Comparison of ENCODE assay signal across 11 cellular contexts in the genomic region with DNA sequence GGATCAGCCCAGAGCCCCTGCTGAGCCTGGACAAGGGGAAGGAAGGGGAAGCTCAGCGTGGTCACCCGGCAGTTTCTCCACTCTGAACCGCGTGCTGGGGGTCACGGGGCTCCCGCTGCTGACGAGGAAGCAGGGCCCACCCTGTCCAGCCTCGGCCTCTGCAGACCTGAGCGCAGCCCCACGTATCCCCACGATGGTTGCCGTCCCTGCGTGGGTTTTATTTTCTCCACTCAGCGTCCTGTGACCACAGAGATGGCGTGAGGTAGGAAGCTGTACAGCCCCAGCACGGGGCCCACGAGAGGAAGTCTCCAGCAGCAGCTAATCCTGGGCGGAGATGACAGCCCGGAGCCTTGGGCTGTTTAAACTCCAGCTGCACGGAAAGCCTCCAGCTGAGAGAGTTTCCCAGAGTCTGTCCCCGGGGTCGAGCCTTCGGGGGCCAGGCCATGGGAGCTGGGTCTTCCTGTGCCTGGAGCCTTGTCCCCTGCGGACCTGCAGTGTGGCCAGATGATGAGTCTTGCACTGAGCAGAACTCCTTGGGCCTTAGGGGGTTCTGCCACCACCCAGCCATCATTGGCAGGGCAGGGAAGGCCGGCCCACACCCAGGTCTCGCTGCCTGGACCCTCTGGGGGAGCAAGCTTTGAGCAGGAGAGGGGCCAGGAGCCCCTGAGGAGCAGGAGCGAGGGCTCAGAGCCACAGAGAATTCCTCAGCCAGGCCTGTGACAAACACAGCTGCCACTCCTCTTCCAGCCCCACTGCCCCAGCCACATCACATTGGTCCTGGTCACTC.
DNase-seq lines count a peak whose midpoint lies in the region; ATAC-seq, FAIRE-seq and TF ChIP-seq lines count a peak whose summit lies in the region.
"Had no signal": no experiment of that assay in that cellular context is flagged by ENCODE, and none has a peak within 500 bp of the region (broad histone marks: within the 10 kb centered on the region; RNA-seq: fewer than 3 reads in every experiment).

No MANE protein-coding gene starts in this region.

- TF ChIP-seq POLR2A in HepG2 (IDR thresholded peaks at IDR 0.05; ENCODE audit: insufficient read depth in 1 of 2, low read depth in 2 of 2, low read length in 2 of 2) (no peak), esophagus squamous epithelium (IDR thresholded peaks at IDR 0.05) (no peak)

- H3K9me3 ChIP-seq in liver (ENCODE audit: control insufficient read depth in 4 of 4, low read length in 3 of 4) (no peaks in the 10 kb centered on the region), HepG2 (ENCODE audit: low read length) (no peaks in the 10 kb centered on the region), esophagus squamous epithelium (no peaks in the 10 kb centered on the region), muscle layer of duodenum (ENCODE audit: control insufficient read depth in 1 of 2, low read length in 2 of 2) (no peaks in the 10 kb centered on the region)

- peaks cover 25% of the 10 kb centered on the region for H3K27me3 Mint-ChIP-seq in type B pancreatic cell

- FAIRE-seq in HepG2 (lab: Jason Lieb, UNC), result no peak

- WGBS in liver, result 67% methylated on average over 27 of the region's 27 CpGs
- WGBS in HepG2 (ENCODE audit: low lambda C conversion rate), result 46% methylated on average over 12 of the region's 27 CpGs
- 63% methylated on average over 2 of the region's 27 CpGs; no CpG with 5 or more reads in 1 of the 2 donors for WGBS in esophagus squamous epithelium, 2 donors

- H3K36me3 Mint-ChIP-seq in type B pancreatic cell, result no peaks in the 10 kb centered on the region

- in situ Hi-C loops in HepG2 (cut with HindIII; ENCODE audit: extremely low pct_ligation_motif_present, low pct_unique_long_range_greater_than_20kb), result no loop called here

- H3K4me3 ChIP-seq in liver (ENCODE audit: low read depth in 1 of 3, low read length in 3 of 3), result no peak overlapping the region
- H3K4me3 ChIP-seq in HepG2 (replicated peaks in 1 of 3; ENCODE audit: insufficient read depth in 1 of 3, low read depth in 2 of 3, low read length in 3 of 3), result no peak overlapping the region
- no peak overlapping the region for H3K4me3 ChIP-seq in esophagus squamous epithelium
- no peak overlapping the region for H3K4me3 ChIP-seq in muscle layer of duodenum (ENCODE audit: low read depth in 1 of 2, low read length in 2 of 2)
- H3K4me3 ChIP-seq: MG63 had no signal

- H3K36me3 ChIP-seq in liver (ENCODE audit: control insufficient read depth in 4 of 4, insufficient read depth in 3 of 4, low read depth in 1 of 4, low read length in 3 of 4) (no peaks in the 10 kb centered on the region), HepG2 (replicated peaks in 1 of 2; ENCODE audit: control insufficient read depth in 1 of 2, insufficient read depth in 2 of 2, low read length in 2 of 2) (no peaks in the 10 kb centered on the region), esophagus squamous epithelium (no peaks in the 10 kb centered on the region), muscle layer of duodenum (ENCODE audit: control insufficient read depth in 1 of 2, insufficient read depth in 2 of 2, low read length in 2 of 2) (no peaks in the 10 kb centered on the region)
- H3K36me3 ChIP-seq: MG63 had no signal

- BruUV-seq in HepG2 (replicated peaks; lab: Mats Ljungman, UMichigan), result no TSS peak

- TF ChIP-seq RAD21 in liver (IDR thresholded peaks at IDR 0.05), result no peak
- TF ChIP-seq RAD21 in HepG2 (CRISPR knock-in tag; IDR thresholded peaks at IDR 0.05), result no peak

- H3K9me3 Mint-ChIP-seq in type B pancreatic cell, result peaks cover 2% of the 10 kb centered on the region

- H3K4me3 Mint-ChIP-seq in type B pancreatic cell, result no peak overlapping the region

- intact Hi-C loops in HepG2 (cut with micrococcal nuclease; ENCODE audit: unreplicated experiment), result loop anchor here (2.0 kb wide), 1 partner anchor 23 kb away; no protein-coding TSS in a partner anchor
- intact Hi-C loops in esophagus squamous epithelium (cut with DNase I), result no loop called here

- ATAC-seq in HepG2 (no peak; the same call in 2 of the 3 replicates), GM18520 (IDR thresholded peaks at IDR 0.05; ENCODE audit: unreplicated experiment) (no peak)

- H3K27ac Mint-ChIP-seq in type B pancreatic cell, result no peak overlapping the region

- H3K4me1 Mint-ChIP-seq in type B pancreatic cell (ENCODE audit: unreplicated experiment), result peaks cover 9% of the 10 kb centered on the region

- TF ChIP-seq EP300 in HepG2 (IDR thresholded peaks at IDR 0.05; ENCODE audit: low read depth in 2 of 2, low read length in 2 of 2) (no peak), HepG2 (CRISPR knock-in tag; IDR thresholded peaks at IDR 0.05; ENCODE audit: borderline replicate concordance) (no peak)

- H3K27me3 ChIP-seq in liver (ENCODE audit: control insufficient read depth in 4 of 4, insufficient read depth in 4 of 4, low read length in 3 of 4) (no peaks in the 10 kb centered on the region), HepG2 (ENCODE audit: control insufficient read depth in 1 of 2, insufficient read depth in 2 of 2, low read length in 2 of 2) (peaks cover 2 to 48% of the 10 kb centered on the region in 2 experiments; a peak in 4 of 5 replicates), esophagus squamous epithelium (peaks cover 0 to 59% (median 0%) of the 10 kb centered on the region in 4 donors), muscle layer of duodenum (ENCODE audit: low read depth, low read length) (no peaks in the 10 kb centered on the region)
- H3K27me3 ChIP-seq: MG63 had no signal

- no peak overlapping the region for H3K4me2 ChIP-seq in HepG2 (ENCODE audit: low read depth, low read length)

- no peak overlapping the region for H3K9ac ChIP-seq in liver (ENCODE audit: low read depth in 1 of 2, low read length in 2 of 2)
- no peak overlapping the region for H3K9ac ChIP-seq in HepG2 (ENCODE audit: insufficient read depth, low read depth, low read length)

- no peaks in the 10 kb centered on the region for H3K79me2 ChIP-seq in HepG2 (ENCODE audit: insufficient read depth, low read length)

- H3K4me1 ChIP-seq in liver (ENCODE audit: control insufficient read depth in 4 of 4, insufficient read depth in 4 of 4, low read length in 3 of 4) (peaks cover 0 to 18% (median 6%) of the 10 kb centered on the region in 4 donors), HepG2 (ENCODE audit: insufficient read depth, low read length) (peaks cover 10% of the 10 kb centered on the region), esophagus squamous epithelium (peaks cover 0 to 34% (median 22%) of the 10 kb centered on the region in 3 donors), muscle layer of duodenum (ENCODE audit: control insufficient read depth in 1 of 2, insufficient read depth in 2 of 2, low read length in 2 of 2) (peaks cover 0 to 4% of the 10 kb centered on the region in 2 donors)

- no peak overlapping the region for H2AFZ ChIP-seq in HepG2 (ENCODE audit: low read length)

- H3K27ac ChIP-seq in liver (ENCODE audit: low read depth in 1 of 2, low read length in 2 of 2) (peak overlapping the region; percentile 46 to 62), HepG2 (ENCODE audit: extremely low read length, insufficient read depth, low read length) (no peak overlapping the region), esophagus squamous epithelium (peak overlapping the region in 3 of 4 donors; percentile 15 to 70 (median 63)), muscle layer of duodenum (ENCODE audit: low read length) (peak overlapping the region; percentile 69)

- no peak for TF ChIP-seq CTCF in liver (IDR thresholded peaks at IDR 0.05; ENCODE audit: low read depth, low read length, missing input control)
- no peak for TF ChIP-seq CTCF in HepG2 (CRISPR knock-in tag; IDR thresholded peaks at IDR 0.05)
- no peak for TF ChIP-seq CTCF in esophagus squamous epithelium (IDR thresholded peaks at IDR 0.05)
- no peak for TF ChIP-seq CTCF in type B pancreatic cell (conservative IDR thresholded peaks at IDR 0.05)

- DNase-seq in HepG2 (ENCODE audit: low spot score) (no peak), esophagus squamous epithelium (lab: John Stamatoyannopoulos, UW) (no peak), type B pancreatic cell (ENCODE audit: extremely low spot score, unreplicated experiment) (no peak), 8988T (no peak)
- DNase-seq in activated naive CD4-positive, alpha-beta T cell treated with Interleukin-2 at 50 U/mL for 16 hours, result no peak
- DNase-seq: activated CD4-positive, alpha-beta T cell treated with anti-CD3 and anti-CD28 coated beads, Interleukin-2, amount 50 U/mL, for 48 hours; MG63; RPMI8226 had no signal

- CTCF ChIA-PET in HepG2 (lab: Yijun Ruan, JAX; ENCODE audit: low intra/inter-chr PET ratio, low total read pairs), result no interaction called here

- POLR2A ChIA-PET in HepG2 (lab: Yijun Ruan, JAX), result no interaction called here

- H4K20me1 ChIP-seq in HepG2 (ENCODE audit: insufficient read depth, low read length), result no peaks in the 10 kb centered on the region

TF ChIP-seq in liver, 16 proteins besides CTCF, POLR2A, EP300 and RAD21 (continues in another document):
- TF ChIP-seq, protein P1, sequence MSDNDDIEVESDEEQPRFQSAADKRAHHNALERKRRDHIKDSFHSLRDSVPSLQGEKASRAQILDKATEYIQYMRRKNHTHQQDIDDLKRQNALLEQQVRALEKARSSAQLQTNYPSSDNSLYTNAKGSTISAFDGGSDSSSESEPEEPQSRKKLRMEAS (IDR thresholded peaks at IDR 0.05), result no peak
- TF ChIP-seq, protein P2, sequence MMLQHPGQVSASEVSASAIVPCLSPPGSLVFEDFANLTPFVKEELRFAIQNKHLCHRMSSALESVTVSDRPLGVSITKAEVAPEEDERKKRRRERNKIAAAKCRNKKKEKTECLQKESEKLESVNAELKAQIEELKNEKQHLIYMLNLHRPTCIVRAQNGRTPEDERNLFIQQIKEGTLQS (IDR thresholded peaks at IDR 0.05), result no peak
- TF ChIP-seq EGR1 (IDR thresholded peaks at IDR 0.05; ENCODE audit: low read depth in 2 of 2) (no peak), HNF4G (IDR thresholded peaks at IDR 0.05) (no peak), HNF4A (conservative IDR thresholded peaks at IDR 0.05) (no peak), RXRA (IDR thresholded peaks at IDR 0.05) (no peak)

TF ChIP-seq in HepG2, 621 proteins besides CTCF, POLR2A, EP300 and RAD21 (continues in another document):
- TF ChIP-seq, protein P3, sequence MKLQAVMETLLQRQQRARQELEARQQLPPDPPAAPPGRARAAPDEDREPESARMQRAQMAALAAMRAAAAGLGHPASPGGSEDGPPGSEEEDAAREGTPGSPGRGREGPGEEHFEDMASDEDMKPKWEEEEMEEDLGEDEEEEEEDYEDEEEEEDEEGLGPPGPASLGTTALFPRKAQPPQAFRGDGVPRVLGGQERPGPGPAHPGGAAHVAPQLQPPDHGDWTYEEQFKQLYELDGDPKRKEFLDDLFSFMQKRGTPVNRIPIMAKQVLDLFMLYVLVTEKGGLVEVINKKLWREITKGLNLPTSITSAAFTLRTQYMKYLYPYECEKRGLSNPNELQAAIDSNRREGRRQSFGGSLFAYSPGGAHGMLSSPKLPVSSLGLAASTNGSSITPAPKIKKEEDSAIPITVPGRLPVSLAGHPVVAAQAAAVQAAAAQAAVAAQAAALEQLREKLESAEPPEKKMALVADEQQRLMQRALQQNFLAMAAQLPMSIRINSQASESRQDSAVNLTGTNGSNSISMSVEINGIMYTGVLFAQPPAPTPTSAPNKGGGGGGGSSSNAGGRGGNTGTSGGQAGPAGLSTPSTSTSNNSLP (IDR thresholded peaks at IDR 0.05; ENCODE audit: low read depth, low read length), result no peak
- TF ChIP-seq JUNB (CRISPR knock-in tag; IDR thresholded peaks at IDR 0.05; ENCODE audit: borderline replicate concordance), result no peak
- no peak for TF ChIP-seq SNAPC2 (CRISPR knock-in tag; IDR thresholded peaks at IDR 0.05)
- TF ChIP-seq ISL2 (CRISPR knock-in tag; IDR thresholded peaks at IDR 0.05), result no peak
